ENCODE assay signal across 13 cellular contexts in the genomic region with DNA sequence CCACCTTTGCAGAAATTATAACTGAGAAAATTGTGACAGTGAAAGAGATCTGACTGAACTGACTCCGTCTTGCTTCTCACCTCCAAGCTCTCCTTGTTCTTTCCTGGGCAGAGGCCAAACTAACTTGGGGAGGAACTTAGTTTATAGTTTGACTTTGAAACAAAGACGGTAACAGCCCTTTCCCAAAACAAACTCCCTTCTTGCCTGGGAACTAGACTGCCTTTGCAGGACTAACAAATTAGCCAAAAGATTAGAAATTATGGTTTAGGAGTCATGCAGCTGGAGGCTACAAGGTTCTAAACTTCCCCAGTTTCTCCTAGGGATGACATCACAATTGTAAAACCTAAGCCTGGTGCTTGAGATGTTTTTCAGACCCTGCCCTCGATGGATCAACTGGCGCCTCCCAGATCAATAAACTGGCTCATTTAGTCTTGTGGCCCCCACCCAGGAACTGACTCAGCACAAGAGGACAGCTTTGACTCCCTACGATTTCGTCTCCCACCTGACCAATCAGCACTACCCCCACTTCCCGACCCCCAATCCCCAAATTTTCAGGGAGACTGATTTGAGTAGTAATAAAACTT.
DNase-seq lines count a peak whose midpoint lies in the region; ATAC-seq, FAIRE-seq and TF ChIP-seq lines count a peak whose summit lies in the region.
"Had no signal": no experiment of that assay in that cellular context is flagged by ENCODE, and none has a peak within 500 bp of the region (broad histone marks: within the 10 kb centered on the region; RNA-seq: fewer than 3 reads in every experiment).

No MANE protein-coding gene starts in this region.

- DNase-seq in GM23338 (ENCODE audit: low spot score) (no peak), mucosa of gallbladder (ENCODE audit: low spot score) (peak; percentile 59), transverse colon (peak; percentile 27), COLO668 (lab: John Stamatoyannopoulos, UW; ENCODE audit: unreplicated experiment) (no peak), RKO (ENCODE audit: low spot score) (no peak), NAMALWA (ENCODE audit: low spot score) (no peak)
- DNase-seq: ACHN; CD4-positive, alpha-beta T cell; GOT3; H9 had no signal

- H3K9me3 ChIP-seq in transverse colon = no peaks in the 10 kb centered on the region
- H3K9me3 ChIP-seq: BLaER1 treated with 17β-estradiol and CSF1 and Interleukin-3, amounts not matched to agents 10 nM and 100 nM had no signal

- H2AFZ ChIP-seq in GM23338 = peak overlapping the region; percentile 63

- no peaks in the 10 kb centered on the region for H3K9me3 Mint-ChIP-seq in GM23338
- H3K9me3 Mint-ChIP-seq: CD4-positive, alpha-beta T cell; H9 had no signal

- no peak overlapping the region for H3K4me2 ChIP-seq in GM23338

- no peaks in the 10 kb centered on the region for H3F3A ChIP-seq in GM23338 (replicated peaks; ENCODE audit: low read depth)

- H3K27me3 ChIP-seq in GM23338 (ENCODE audit: insufficient read depth) = no peaks in the 10 kb centered on the region
- H3K27me3 ChIP-seq in transverse colon = no peaks in the 10 kb centered on the region
- H3K27me3 ChIP-seq: BLaER1 treated with 17β-estradiol and CSF1 and Interleukin-3, amounts not matched to agents 10 nM and 100 nM had no signal

- no peak overlapping the region for H3K4me3 Mint-ChIP-seq in GM23338
- H3K4me3 Mint-ChIP-seq: CD4-positive, alpha-beta T cell; H9 had no signal

- no peak for TF ChIP-seq POLR2A in transverse colon (IDR thresholded peaks at IDR 0.05)

- ATAC-seq in GM23338 = no peak

- no peak overlapping the region for H3K4me3 ChIP-seq in GM23338
- H3K4me3 ChIP-seq in transverse colon = no peak overlapping the region
- H3K4me3 ChIP-seq: BLaER1 treated with 17β-estradiol and CSF1 and Interleukin-3, amounts not matched to agents 10 nM and 100 nM had no signal

- H3K36me3 ChIP-seq in GM23338 (ENCODE audit: insufficient read depth) (no peaks in the 10 kb centered on the region), transverse colon (no peaks in the 10 kb centered on the region)
- H3K36me3 ChIP-seq: BLaER1 treated with 17β-estradiol and CSF1 and Interleukin-3, amounts not matched to agents 10 nM and 100 nM had no signal

- no peak overlapping the region for H3K27ac ChIP-seq in GM23338 (ENCODE audit: low read depth)
- peak overlapping the region in 1 of 4 donors; percentile 1 for H3K27ac ChIP-seq in transverse colon
- H3K27ac ChIP-seq: BLaER1 treated with 17β-estradiol and CSF1 and Interleukin-3, amounts not matched to agents 10 nM and 100 nM had no signal

- in situ Hi-C loops in transverse colon (cut with MboI; ENCODE audit: low pct_ligation_motif_present in 1 of 4, low pct_unique_long_range_greater_than_20kb in 1 of 4, low sequenced_read_pairs in 3 of 4) = no loop called here

- no peaks in the 10 kb centered on the region for H4K20me1 ChIP-seq in GM23338 (replicated peaks; ENCODE audit: insufficient read depth)
- H4K20me1 ChIP-seq: BLaER1 treated with 17β-estradiol and CSF1 and Interleukin-3, amounts not matched to agents 10 nM and 100 nM had no signal

- no peak for TF ChIP-seq CTCF in GM23338 (conservative IDR thresholded peaks at IDR 0.05; ENCODE audit: low read depth in 2 of 2)
- TF ChIP-seq CTCF in transverse colon (IDR thresholded peaks at IDR 0.05) = no peak

- 33 to 65% methylated on average over 2 to 7 of the region's 7 CpGs for WGBS in transverse colon (ENCODE audit: low coverage in 1 of 2), 2 donors

- H3K79me2 ChIP-seq in GM23338 (replicated peaks; ENCODE audit: insufficient read depth) = no peaks in the 10 kb centered on the region

- peaks cover 11% of the 10 kb centered on the region for H3K27me3 Mint-ChIP-seq in GM23338 (ENCODE audit: insufficient read depth, low read depth, poor library complexity)

- peaks cover 27% of the 10 kb centered on the region for H3K4me1 Mint-ChIP-seq in GM23338

- intact Hi-C loops in transverse colon (cut with DNase I; ENCODE audit: low total_unique reads) = no loop called here

- peaks cover 6% of the 10 kb centered on the region; the same call in 1 of the 2 replicates for H3K9me2 ChIP-seq in GM23338 (ENCODE audit: insufficient read depth)

- no peak overlapping the region for H3K27ac Mint-ChIP-seq in GM23338
- H3K27ac Mint-ChIP-seq: CD4-positive, alpha-beta T cell; H9 had no signal

- FAIRE-seq in endometrium (lab: Jason Lieb, UNC) = peak; percentile 96
- FAIRE-seq: GM18507 had no signal

- TF ChIP-seq EP300 in transverse colon (IDR thresholded peaks at IDR 0.05; ENCODE audit: low read depth) = no peak

- no peaks in the 10 kb centered on the region for H3K36me3 Mint-ChIP-seq in GM23338 (ENCODE audit: low read depth)

- H3K4me1 ChIP-seq in GM23338 (ENCODE audit: insufficient read depth) = peaks cover under 1% of the 10 kb centered on the region; the same call in 1 of the 2 replicates
- peaks cover 8 to 34% (median 13%) of the 10 kb centered on the region in 4 donors for H3K4me1 ChIP-seq in transverse colon

TF ChIP-seq in GM23338, 12 proteins besides CTCF, POLR2A, EP300 and RAD21 (continues in another document):
- TF ChIP-seq EZH2 (IDR thresholded peaks at IDR 0.05; ENCODE audit: low read depth, unreplicated experiment) (no peak), CREB1 (CRISPR knock-in tag; IDR thresholded peaks at IDR 0.05; ENCODE audit: low read depth) (no peak), REST (IDR thresholded peaks at IDR 0.05; ENCODE audit: unreplicated experiment) (no peak), ZNF331 (CRISPR knock-in tag; IDR thresholded peaks at IDR 0.05; ENCODE audit: low read depth) (no peak)

Comparison
In these comparisons a context has a peak if more than half of its experiments do, and no peak if none do; other contexts are left out.
1. DNase-seq: peak in mucosa of gallbladder (single experiment) and transverse colon (single experiment); none in GM23338 (single experiment), COLO668 (single experiment), RKO (single experiment) and NAMALWA (single experiment).